In the genomic region with DNA sequence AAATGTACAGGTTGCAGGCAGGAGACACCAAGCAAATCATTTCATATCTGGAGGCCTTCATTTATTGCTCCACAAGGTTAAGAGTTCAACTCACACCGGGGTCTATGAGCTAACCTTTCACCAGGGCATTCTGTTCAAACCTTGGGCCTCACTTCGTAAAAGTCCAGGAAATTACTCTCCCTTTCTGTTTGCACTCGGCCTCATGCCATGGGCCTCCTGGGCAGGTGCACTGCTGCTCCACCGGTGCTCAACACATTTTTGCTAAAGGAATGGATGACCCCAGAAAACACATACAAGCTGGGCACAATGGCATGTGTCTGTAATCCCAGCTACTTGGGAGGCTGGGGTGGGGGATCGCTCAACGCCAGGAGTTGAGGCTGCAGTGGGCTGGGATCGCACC, we compare ENCODE assay signal across 1 cellular context.
TF ChIP-seq lines count a peak whose summit lies in the region.

No MANE protein-coding gene starts in this region.

TF ChIP-seq in HepG2, 621 proteins besides CTCF, POLR2A, EP300 and RAD21 (continued from another document):
- TF ChIP-seq, protein P1, sequence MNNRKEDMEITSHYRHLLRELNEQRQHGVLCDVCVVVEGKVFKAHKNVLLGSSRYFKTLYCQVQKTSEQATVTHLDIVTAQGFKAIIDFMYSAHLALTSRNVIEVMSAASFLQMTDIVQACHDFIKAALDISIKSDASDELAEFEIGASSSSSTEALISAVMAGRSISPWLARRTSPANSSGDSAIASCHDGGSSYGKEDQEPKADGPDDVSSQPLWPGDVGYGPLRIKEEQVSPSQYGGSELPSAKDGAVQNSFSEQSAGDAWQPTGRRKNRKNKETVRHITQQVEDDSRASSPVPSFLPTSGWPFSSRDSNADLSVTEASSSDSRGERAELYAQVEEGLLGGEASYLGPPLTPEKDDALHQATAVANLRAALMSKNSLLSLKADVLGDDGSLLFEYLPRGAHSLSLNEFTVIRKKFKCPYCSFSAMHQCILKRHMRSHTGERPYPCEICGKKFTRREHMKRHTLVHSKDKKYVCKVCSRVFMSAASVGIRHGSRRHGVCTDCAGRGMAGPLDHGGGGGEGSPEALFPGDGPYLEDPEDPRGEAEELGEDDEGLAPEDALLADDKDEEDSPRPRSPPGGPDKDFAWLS (CRISPR knock-in tag; IDR thresholded peaks at IDR 0.05; ENCODE audit: borderline replicate concordance), result no peak
- TF ChIP-seq CEBPB (IDR thresholded peaks at IDR 0.05; ENCODE audit: borderline replicate concordance, low read depth, low read length), result no peak
- TF ChIP-seq KLF6 (CRISPR knock-in tag; IDR thresholded peaks at IDR 0.05), result no peak
- TF ChIP-seq ZFP36 (IDR thresholded peaks at IDR 0.05; ENCODE audit: borderline replicate concordance, low read depth, low read length, partially characterized antibody), result no peak
- TF ChIP-seq ZNF766 (CRISPR knock-in tag; IDR thresholded peaks at IDR 0.05; ENCODE audit: borderline replicate concordance), result peak; percentile 87; the same call in 1 of the 2 replicates
- TF ChIP-seq TGIF2 (CRISPR knock-in tag; IDR thresholded peaks at IDR 0.05), result peak; percentile 77
- no peak for TF ChIP-seq HMGA1 (CRISPR knock-in tag; conservative IDR thresholded peaks at IDR 0.05)
- TF ChIP-seq, protein P2, sequence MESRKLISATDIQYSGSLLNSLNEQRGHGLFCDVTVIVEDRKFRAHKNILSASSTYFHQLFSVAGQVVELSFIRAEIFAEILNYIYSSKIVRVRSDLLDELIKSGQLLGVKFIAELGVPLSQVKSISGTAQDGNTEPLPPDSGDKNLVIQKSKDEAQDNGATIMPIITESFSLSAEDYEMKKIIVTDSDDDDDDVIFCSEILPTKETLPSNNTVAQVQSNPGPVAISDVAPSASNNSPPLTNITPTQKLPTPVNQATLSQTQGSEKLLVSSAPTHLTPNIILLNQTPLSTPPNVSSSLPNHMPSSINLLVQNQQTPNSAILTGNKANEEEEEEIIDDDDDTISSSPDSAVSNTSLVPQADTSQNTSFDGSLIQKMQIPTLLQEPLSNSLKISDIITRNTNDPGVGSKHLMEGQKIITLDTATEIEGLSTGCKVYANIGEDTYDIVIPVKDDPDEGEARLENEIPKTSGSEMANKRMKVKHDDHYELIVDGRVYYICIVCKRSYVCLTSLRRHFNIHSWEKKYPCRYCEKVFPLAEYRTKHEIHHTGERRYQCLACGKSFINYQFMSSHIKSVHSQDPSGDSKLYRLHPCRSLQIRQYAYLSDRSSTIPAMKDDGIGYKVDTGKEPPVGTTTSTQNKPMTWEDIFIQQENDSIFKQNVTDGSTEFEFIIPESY (CRISPR knock-in tag; IDR thresholded peaks at IDR 0.05), result no peak
- TF ChIP-seq U2AF2 (IDR thresholded peaks at IDR 0.05; ENCODE audit: low read depth, low read length), result no peak
- TF ChIP-seq ARID2 (CRISPR knock-in tag; IDR thresholded peaks at IDR 0.05; ENCODE audit: borderline replicate concordance), result no peak
- peak; percentile 55; the same call in 1 of the 2 replicates for TF ChIP-seq SRY (CRISPR knock-in tag; IDR thresholded peaks at IDR 0.05)
- TF ChIP-seq ZNF510 (CRISPR knock-in tag; IDR thresholded peaks at IDR 0.05; ENCODE audit: low read depth), result no peak
- no peak for TF ChIP-seq MAFG (CRISPR knock-in tag; IDR thresholded peaks at IDR 0.05)
- no peak for TF ChIP-seq ZFP1 (CRISPR knock-in tag; IDR thresholded peaks at IDR 0.05)
- 0 out of 2 replicates have a peak, but pooled peaks have one; percentile 23 for TF ChIP-seq SPEN (CRISPR knock-in tag; IDR thresholded peaks at IDR 0.05; ENCODE audit: low read depth)
- 0 out of 2 replicates have a peak, but pooled peaks have one; percentile 30 for TF ChIP-seq RNF2 (conservative IDR thresholded peaks at IDR 0.05; ENCODE audit: low read depth)
- no peak for TF ChIP-seq IKZF4 (CRISPR knock-in tag; IDR thresholded peaks at IDR 0.05; ENCODE audit: borderline replicate concordance, low read depth, not compliant biosample characterization)
- TF ChIP-seq NFKB2 (CRISPR knock-in tag; IDR thresholded peaks at IDR 0.05; ENCODE audit: borderline replicate concordance), result peak; percentile 79; the same call in 1 of the 2 replicates
- TF ChIP-seq RFX3 (CRISPR knock-in tag; IDR thresholded peaks at IDR 0.05), result no peak
- TF ChIP-seq MTF1 (CRISPR knock-in tag; IDR thresholded peaks at IDR 0.05), result peak; percentile 81
- no peak for TF ChIP-seq ARHGAP35 (CRISPR knock-in tag; IDR thresholded peaks at IDR 0.05; ENCODE audit: borderline replicate concordance)
- TF ChIP-seq ZNF556 (CRISPR knock-in tag; IDR thresholded peaks at IDR 0.05; ENCODE audit: borderline replicate concordance), result no peak
- TF ChIP-seq ZNF761 (CRISPR knock-in tag; conservative IDR thresholded peaks at IDR 0.05), result no peak
- TF ChIP-seq, protein P3, sequence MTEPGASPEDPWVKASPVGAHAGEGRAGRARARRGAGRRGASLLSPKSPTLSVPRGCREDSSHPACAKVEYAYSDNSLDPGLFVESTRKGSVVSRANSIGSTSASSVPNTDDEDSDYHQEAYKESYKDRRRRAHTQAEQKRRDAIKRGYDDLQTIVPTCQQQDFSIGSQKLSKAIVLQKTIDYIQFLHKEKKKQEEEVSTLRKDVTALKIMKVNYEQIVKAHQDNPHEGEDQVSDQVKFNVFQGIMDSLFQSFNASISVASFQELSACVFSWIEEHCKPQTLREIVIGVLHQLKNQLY (CRISPR knock-in tag; IDR thresholded peaks at IDR 0.05), result no peak
- TF ChIP-seq ZKSCAN5 (CRISPR knock-in tag; IDR thresholded peaks at IDR 0.05), result no peak
- TF ChIP-seq ZNF263 (CRISPR knock-in tag; IDR thresholded peaks at IDR 0.05), result peak; percentile 55; the same call in 1 of the 2 replicates
- TF ChIP-seq ZNF256 (CRISPR knock-in tag; conservative IDR thresholded peaks at IDR 0.05), result 0 out of 2 replicates have a peak, but pooled peaks have one; percentile 53
- TF ChIP-seq PHF20 (CRISPR knock-in tag; IDR thresholded peaks at IDR 0.05), result no peak
- TF ChIP-seq MAFK (conservative IDR thresholded peaks at IDR 0.05 in 1 of 2, IDR thresholded peaks at IDR 0.05 in 1 of 2; ENCODE audit: low read length in 2 of 2), result no peak
- TF ChIP-seq, protein P4, sequence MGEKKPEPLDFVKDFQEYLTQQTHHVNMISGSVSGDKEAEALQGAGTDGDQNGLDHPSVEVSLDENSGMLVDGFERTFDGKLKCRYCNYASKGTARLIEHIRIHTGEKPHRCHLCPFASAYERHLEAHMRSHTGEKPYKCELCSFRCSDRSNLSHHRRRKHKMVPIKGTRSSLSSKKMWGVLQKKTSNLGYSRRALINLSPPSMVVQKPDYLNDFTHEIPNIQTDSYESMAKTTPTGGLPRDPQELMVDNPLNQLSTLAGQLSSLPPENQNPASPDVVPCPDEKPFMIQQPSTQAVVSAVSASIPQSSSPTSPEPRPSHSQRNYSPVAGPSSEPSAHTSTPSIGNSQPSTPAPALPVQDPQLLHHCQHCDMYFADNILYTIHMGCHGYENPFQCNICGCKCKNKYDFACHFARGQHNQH (CRISPR knock-in tag; IDR thresholded peaks at IDR 0.05), result no peak
- no peak for TF ChIP-seq ZNF713 (CRISPR knock-in tag; IDR thresholded peaks at IDR 0.05)
- TF ChIP-seq ZSCAN20 (CRISPR knock-in tag; IDR thresholded peaks at IDR 0.05; ENCODE audit: borderline replicate concordance), result no peak
- no peak for TF ChIP-seq ZNF101 (CRISPR knock-in tag; IDR thresholded peaks at IDR 0.05; ENCODE audit: borderline replicate concordance, low read depth)
- 0 out of 2 replicates have a peak, but pooled peaks have one; percentile 7 for TF ChIP-seq CEBPG (CRISPR knock-in tag; IDR thresholded peaks at IDR 0.05)
- TF ChIP-seq, protein P5, sequence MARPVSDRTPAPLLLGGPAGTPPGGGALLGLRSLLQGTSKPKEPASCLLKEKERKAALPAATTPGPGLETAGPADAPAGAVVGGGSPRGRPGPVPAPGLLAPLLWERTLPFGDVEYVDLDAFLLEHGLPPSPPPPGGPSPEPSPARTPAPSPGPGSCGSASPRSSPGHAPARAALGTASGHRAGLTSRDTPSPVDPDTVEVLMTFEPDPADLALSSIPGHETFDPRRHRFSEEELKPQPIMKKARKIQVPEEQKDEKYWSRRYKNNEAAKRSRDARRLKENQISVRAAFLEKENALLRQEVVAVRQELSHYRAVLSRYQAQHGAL (CRISPR knock-in tag; IDR thresholded peaks at IDR 0.05; ENCODE audit: not compliant biosample characterization), result peak; percentile 81
- TF ChIP-seq, protein P6, sequence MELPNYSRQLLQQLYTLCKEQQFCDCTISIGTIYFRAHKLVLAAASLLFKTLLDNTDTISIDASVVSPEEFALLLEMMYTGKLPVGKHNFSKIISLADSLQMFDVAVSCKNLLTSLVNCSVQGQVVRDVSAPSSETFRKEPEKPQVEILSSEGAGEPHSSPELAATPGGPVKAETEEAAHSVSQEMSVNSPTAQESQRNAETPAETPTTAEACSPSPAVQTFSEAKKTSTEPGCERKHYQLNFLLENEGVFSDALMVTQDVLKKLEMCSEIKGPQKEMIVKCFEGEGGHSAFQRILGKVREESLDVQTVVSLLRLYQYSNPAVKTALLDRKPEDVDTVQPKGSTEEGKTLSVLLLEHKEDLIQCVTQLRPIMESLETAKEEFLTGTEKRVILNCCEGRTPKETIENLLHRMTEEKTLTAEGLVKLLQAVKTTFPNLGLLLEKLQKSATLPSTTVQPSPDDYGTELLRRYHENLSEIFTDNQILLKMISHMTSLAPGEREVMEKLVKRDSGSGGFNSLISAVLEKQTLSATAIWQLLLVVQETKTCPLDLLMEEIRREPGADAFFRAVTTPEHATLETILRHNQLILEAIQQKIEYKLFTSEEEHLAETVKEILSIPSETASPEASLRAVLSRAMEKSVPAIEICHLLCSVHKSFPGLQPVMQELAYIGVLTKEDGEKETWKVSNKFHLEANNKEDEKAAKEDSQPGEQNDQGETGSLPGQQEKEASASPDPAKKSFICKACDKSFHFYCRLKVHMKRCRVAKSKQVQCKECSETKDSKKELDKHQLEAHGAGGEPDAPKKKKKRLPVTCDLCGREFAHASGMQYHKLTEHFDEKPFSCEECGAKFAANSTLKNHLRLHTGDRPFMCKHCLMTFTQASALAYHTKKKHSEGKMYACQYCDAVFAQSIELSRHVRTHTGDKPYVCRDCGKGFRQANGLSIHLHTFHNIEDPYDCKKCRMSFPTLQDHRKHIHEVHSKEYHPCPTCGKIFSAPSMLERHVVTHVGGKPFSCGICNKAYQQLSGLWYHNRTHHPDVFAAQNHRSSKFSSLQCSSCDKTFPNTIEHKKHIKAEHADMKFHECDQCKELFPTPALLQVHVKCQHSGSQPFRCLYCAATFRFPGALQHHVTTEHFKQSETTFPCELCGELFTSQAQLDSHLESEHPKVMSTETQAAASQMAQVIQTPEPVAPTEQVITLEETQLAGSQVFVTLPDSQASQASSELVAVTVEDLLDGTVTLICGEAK (IDR thresholded peaks at IDR 0.05), result no peak
- TF ChIP-seq, protein P6 (CRISPR knock-in tag; IDR thresholded peaks at IDR 0.05), result no peak
- TF ChIP-seq STAT5B (CRISPR knock-in tag; IDR thresholded peaks at IDR 0.05), result no peak
- TF ChIP-seq, protein P7, sequence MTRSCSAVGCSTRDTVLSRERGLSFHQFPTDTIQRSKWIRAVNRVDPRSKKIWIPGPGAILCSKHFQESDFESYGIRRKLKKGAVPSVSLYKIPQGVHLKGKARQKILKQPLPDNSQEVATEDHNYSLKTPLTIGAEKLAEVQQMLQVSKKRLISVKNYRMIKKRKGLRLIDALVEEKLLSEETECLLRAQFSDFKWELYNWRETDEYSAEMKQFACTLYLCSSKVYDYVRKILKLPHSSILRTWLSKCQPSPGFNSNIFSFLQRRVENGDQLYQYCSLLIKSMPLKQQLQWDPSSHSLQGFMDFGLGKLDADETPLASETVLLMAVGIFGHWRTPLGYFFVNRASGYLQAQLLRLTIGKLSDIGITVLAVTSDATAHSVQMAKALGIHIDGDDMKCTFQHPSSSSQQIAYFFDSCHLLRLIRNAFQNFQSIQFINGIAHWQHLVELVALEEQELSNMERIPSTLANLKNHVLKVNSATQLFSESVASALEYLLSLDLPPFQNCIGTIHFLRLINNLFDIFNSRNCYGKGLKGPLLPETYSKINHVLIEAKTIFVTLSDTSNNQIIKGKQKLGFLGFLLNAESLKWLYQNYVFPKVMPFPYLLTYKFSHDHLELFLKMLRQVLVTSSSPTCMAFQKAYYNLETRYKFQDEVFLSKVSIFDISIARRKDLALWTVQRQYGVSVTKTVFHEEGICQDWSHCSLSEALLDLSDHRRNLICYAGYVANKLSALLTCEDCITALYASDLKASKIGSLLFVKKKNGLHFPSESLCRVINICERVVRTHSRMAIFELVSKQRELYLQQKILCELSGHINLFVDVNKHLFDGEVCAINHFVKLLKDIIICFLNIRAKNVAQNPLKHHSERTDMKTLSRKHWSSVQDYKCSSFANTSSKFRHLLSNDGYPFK (CRISPR knock-in tag; IDR thresholded peaks at IDR 0.05; ENCODE audit: borderline replicate concordance), result no peak
- TF ChIP-seq, protein P8, sequence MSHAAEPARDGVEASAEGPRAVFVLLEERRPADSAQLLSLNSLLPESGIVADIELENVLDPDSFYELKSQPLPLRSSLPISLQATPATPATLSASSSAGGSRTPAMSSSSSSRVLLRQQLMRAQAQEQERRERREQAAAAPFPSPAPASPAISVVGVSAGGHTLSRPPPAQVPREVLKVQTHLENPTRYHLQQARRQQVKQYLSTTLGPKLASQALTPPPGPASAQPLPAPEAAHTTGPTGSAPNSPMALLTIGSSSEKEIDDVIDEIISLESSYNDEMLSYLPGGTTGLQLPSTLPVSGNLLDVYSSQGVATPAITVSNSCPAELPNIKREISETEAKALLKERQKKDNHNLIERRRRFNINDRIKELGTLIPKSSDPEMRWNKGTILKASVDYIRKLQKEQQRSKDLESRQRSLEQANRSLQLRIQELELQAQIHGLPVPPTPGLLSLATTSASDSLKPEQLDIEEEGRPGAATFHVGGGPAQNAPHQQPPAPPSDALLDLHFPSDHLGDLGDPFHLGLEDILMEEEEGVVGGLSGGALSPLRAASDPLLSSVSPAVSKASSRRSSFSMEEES (CRISPR knock-in tag; IDR thresholded peaks at IDR 0.05), result peak; percentile 48; the same call in 1 of the 2 replicates
- peak; percentile 66; the same call in 1 of the 2 replicates for TF ChIP-seq ZSCAN12 (CRISPR knock-in tag; IDR thresholded peaks at IDR 0.05)
